7 cellular contexts compared by ENCODE assay signal in genomic region chr9:136107953-136108647, GRCh38. TPM values are rescaled to one million over a fixed set of nuclear protein-coding genes. Genes with fewer than 3 reads are reported as not detected.
DNase-seq lines count a peak whose midpoint lies in the region; ATAC-seq, FAIRE-seq and TF ChIP-seq lines count a peak whose summit lies in the region.

No MANE protein-coding gene starts in this region.

- H3K27me3 Mint-ChIP-seq in brain, result peaks cover 4% of the 10 kb centered on the region

- H3K9me3 ChIP-seq in DOHH2 (ENCODE audit: control insufficient read depth, insufficient read depth, low read length), result no peaks in the 10 kb centered on the region

- peak overlapping the region; percentile 79 for H3K4me2 ChIP-seq in DOHH2 (ENCODE audit: low read length)

- no peaks in the 10 kb centered on the region for H3K9me3 Mint-ChIP-seq in brain

- no peak for FAIRE-seq in GM19239 (lab: Jason Lieb, UNC)

- H3K79me2 ChIP-seq in DOHH2 (ENCODE audit: control insufficient read depth, low read length), result no peaks in the 10 kb centered on the region

- no peak for TF ChIP-seq CTCF in DOHH2 (IDR thresholded peaks at IDR 0.05; ENCODE audit: low read depth, low read length, poor library complexity, severe bottlenecking)
- TF ChIP-seq CTCF in brain (conservative IDR thresholded peaks at IDR 0.05), result no peak

- H3K27me3 ChIP-seq in DOHH2 (ENCODE audit: control insufficient read depth, low read length), result no peaks in the 10 kb centered on the region
- H3K27me3 ChIP-seq in rectal smooth muscle tissue (ENCODE audit: control insufficient read depth, insufficient read depth, low read length), result no peaks in the 10 kb centered on the region

- H3K4me1 ChIP-seq in DOHH2 (ENCODE audit: control insufficient read depth, low read length) (peaks cover 54% of the 10 kb centered on the region), rectal smooth muscle tissue (ENCODE audit: control insufficient read depth, insufficient read depth, low read length) (peaks cover 20% of the 10 kb centered on the region)

- peak overlapping the region in 3 of 5 experiments; percentile 19 to 60 (median 51) for H3K4me3 Mint-ChIP-seq in brain

- peak overlapping the region; percentile 77; the same call in 1 of the 2 replicates for H3K4me3 ChIP-seq in DOHH2 (ENCODE audit: low read length)
- H3K4me3 ChIP-seq in rectal smooth muscle tissue (ENCODE audit: low read length), result no peak overlapping the region

- H3K27ac ChIP-seq in DOHH2 (ENCODE audit: low read depth, low read length) (peak overlapping the region; percentile 72), rectal smooth muscle tissue (ENCODE audit: low read depth, low read length) (peak overlapping the region; percentile 82)

- ATAC-seq in HG02870 (IDR thresholded peaks at IDR 0.05; ENCODE audit: unreplicated experiment), result no peak
- no peak for ATAC-seq in GM18867 (IDR thresholded peaks at IDR 0.05; ENCODE audit: unreplicated experiment)

- H3K9me2 ChIP-seq in DOHH2 (replicated peaks; ENCODE audit: control insufficient read depth, low read length), result no peaks in the 10 kb centered on the region

- peaks cover 80% of the 10 kb centered on the region for H3K4me1 Mint-ChIP-seq in brain

- H3K36me3 ChIP-seq in DOHH2 (ENCODE audit: control insufficient read depth, low read length) (no peaks in the 10 kb centered on the region), rectal smooth muscle tissue (ENCODE audit: control insufficient read depth, insufficient read depth, low read length) (no peaks in the 10 kb centered on the region)

- peak overlapping the region in 4 of 5 experiments; percentile 31 to 92 (median 84) for H3K27ac Mint-ChIP-seq in brain

- H3F3A ChIP-seq in DOHH2 (ENCODE audit: control insufficient read depth, insufficient read depth), result peaks cover 7% of the 10 kb centered on the region; the same call in 1 of the 2 replicates

- H4K20me1 ChIP-seq in DOHH2 (ENCODE audit: control insufficient read depth, insufficient read depth, low read depth, low read length), result no peaks in the 10 kb centered on the region

- H3K9ac ChIP-seq in rectal smooth muscle tissue (ENCODE audit: low read length), result no peak overlapping the region

- DNase-seq in NCI-H2171 treated with DMSO at 0.1 percent for 48 hours (lab: John Stamatoyannopoulos, UW) (peak; percentile 92), GM19239 (ENCODE audit: insufficient read length, low spot score) (no peak)

- H3K36me3 Mint-ChIP-seq in brain, result no peaks in the 10 kb centered on the region

RNA-seq across cellular contexts. Expression of gene TMEM250, which starts 10.6 kb away (rescaled TPM):
- 36.6 TPM for polyA plus RNA-seq in brain (ENCODE audit: insufficient read depth, low read depth, low replicate concordance)

RNA-seq across cellular contexts. Expression of gene NACC2, which starts 13.0 kb away (rescaled TPM):
- 20.6 TPM for polyA plus RNA-seq in brain (ENCODE audit: insufficient read depth, low read depth, low replicate concordance)
